ENCODE assay signal across 3 cellular contexts in the genomic region with DNA sequence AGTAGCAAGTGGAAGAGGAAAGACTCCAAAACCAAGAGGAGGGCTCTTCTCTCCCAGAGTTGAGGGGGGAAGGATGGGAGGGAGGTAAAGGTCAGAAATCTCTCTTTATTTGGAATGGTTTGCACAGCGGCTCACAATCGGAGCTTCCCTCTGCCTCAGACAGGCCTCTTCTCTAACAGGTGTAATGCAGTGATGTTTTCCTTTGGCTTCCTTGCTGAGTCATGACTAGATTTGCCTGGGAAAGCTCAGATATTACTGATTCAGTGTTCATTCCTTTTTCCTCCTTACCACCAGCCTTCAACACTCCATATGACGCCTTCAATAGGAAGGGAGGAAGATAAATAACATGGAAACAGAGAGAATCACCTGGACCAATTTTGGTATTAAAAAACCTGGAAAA.
A peak's percentile ranks its signal among the peaks of the same experiment; 100 is the strongest.
TF ChIP-seq lines count a peak whose summit lies in the region.

No MANE protein-coding gene starts in this region.

TF ChIP-seq in GM23338, 12 proteins besides CTCF, POLR2A, EP300 and RAD21 (continued from another document and continues in another):
- no peak for TF ChIP-seq EZH2phosphoT487 (IDR thresholded peaks at IDR 0.05; ENCODE audit: unreplicated experiment)
- TF ChIP-seq POLR2AphosphoS5 (IDR thresholded peaks at IDR 0.05; ENCODE audit: low read depth): no peak
- no peak for TF ChIP-seq ZNF114 (CRISPR knock-in tag; IDR thresholded peaks at IDR 0.05)
- TF ChIP-seq, protein P1, sequence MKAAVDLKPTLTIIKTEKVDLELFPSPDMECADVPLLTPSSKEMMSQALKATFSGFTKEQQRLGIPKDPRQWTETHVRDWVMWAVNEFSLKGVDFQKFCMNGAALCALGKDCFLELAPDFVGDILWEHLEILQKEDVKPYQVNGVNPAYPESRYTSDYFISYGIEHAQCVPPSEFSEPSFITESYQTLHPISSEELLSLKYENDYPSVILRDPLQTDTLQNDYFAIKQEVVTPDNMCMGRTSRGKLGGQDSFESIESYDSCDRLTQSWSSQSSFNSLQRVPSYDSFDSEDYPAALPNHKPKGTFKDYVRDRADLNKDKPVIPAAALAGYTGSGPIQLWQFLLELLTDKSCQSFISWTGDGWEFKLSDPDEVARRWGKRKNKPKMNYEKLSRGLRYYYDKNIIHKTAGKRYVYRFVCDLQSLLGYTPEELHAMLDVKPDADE (IDR thresholded peaks at IDR 0.05): no peak
- no peak for TF ChIP-seq JUNB (IDR thresholded peaks at IDR 0.05; ENCODE audit: unreplicated experiment)
- TF ChIP-seq, protein P2, sequence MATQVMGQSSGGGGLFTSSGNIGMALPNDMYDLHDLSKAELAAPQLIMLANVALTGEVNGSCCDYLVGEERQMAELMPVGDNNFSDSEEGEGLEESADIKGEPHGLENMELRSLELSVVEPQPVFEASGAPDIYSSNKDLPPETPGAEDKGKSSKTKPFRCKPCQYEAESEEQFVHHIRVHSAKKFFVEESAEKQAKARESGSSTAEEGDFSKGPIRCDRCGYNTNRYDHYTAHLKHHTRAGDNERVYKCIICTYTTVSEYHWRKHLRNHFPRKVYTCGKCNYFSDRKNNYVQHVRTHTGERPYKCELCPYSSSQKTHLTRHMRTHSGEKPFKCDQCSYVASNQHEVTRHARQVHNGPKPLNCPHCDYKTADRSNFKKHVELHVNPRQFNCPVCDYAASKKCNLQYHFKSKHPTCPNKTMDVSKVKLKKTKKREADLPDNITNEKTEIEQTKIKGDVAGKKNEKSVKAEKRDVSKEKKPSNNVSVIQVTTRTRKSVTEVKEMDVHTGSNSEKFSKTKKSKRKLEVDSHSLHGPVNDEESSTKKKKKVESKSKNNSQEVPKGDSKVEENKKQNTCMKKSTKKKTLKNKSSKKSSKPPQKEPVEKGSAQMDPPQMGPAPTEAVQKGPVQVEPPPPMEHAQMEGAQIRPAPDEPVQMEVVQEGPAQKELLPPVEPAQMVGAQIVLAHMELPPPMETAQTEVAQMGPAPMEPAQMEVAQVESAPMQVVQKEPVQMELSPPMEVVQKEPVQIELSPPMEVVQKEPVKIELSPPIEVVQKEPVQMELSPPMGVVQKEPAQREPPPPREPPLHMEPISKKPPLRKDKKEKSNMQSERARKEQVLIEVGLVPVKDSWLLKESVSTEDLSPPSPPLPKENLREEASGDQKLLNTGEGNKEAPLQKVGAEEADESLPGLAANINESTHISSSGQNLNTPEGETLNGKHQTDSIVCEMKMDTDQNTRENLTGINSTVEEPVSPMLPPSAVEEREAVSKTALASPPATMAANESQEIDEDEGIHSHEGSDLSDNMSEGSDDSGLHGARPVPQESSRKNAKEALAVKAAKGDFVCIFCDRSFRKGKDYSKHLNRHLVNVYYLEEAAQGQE (IDR thresholded peaks at IDR 0.05; ENCODE audit: unreplicated experiment): no peak
- no peak for TF ChIP-seq NANOG (IDR thresholded peaks at IDR 0.05; ENCODE audit: borderline replicate concordance)

TF ChIP-seq in H1, 55 proteins besides CTCF, POLR2A, EP300 and RAD21:
- TF ChIP-seq, protein P3, sequence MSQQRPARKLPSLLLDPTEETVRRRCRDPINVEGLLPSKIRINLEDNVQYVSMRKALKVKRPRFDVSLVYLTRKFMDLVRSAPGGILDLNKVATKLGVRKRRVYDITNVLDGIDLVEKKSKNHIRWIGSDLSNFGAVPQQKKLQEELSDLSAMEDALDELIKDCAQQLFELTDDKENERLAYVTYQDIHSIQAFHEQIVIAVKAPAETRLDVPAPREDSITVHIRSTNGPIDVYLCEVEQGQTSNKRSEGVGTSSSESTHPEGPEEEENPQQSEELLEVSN (IDR thresholded peaks at IDR 0.05): no peak
- TF ChIP-seq BACH1 (IDR thresholded peaks at IDR 0.05; ENCODE audit: low read length): peak; percentile 9; the same call in 1 of the 2 replicates

TF ChIP-seq in neural cell, 6 proteins besides CTCF, POLR2A, EP300 and RAD21 (continued from another document):
- TF ChIP-seq, protein P2 (IDR thresholded peaks at IDR 0.05; ENCODE audit: borderline replicate concordance): no peak
- TF ChIP-seq EZH2 (IDR thresholded peaks at IDR 0.05; ENCODE audit: borderline replicate concordance, insufficient read depth, low read length, poor library complexity, severe bottlenecking) (no peak), MXI1 (conservative IDR thresholded peaks at IDR 0.05; ENCODE audit: poor library complexity, severe bottlenecking) (no peak), POLR2AphosphoS5 (IDR thresholded peaks at IDR 0.05) (no peak)
